In genomic region chrX:137194164-137194563, GRCh38 we compare ENCODE assay signal across 8 cellular contexts.
DNase-seq lines count a peak whose midpoint lies in the region; ATAC-seq, FAIRE-seq and TF ChIP-seq lines count a peak whose summit lies in the region.

No MANE protein-coding gene starts in this region.

- H3K4me3 ChIP-seq in GM12864 (ENCODE audit: low read depth, low read length) = no peak overlapping the region
- no peak overlapping the region for H3K4me3 ChIP-seq in fibroblast of mammary gland (ENCODE audit: control insufficient read depth, low read depth, low read length)

- peak; percentile 34 for DNase-seq in ACHN
- no peak for DNase-seq in GM12864 (ENCODE audit: low read depth)
- peak; percentile 65 for DNase-seq in SK-MEL-5 (ENCODE audit: low read depth, low spot score)
- peak; percentile 18 for DNase-seq in fibroblast of mammary gland (ENCODE audit: low read depth)
- peak; percentile 6 for DNase-seq in stimulated activated CD4-positive, alpha-beta T cell treated with anti-CD3 and anti-CD28 coated beads, Interleukin-1b, Interleukin-23, amount 100 ng/mL, for 48 hours
- no peak for DNase-seq in RCC 7860 (ENCODE audit: low spot score)
- no peak for DNase-seq in NCI-H187 treated with DMSO at 0.1 percent for 48 hours (lab: John Stamatoyannopoulos, UW)

- FAIRE-seq in RCC 7860 (lab: Jason Lieb, UNC) = no peak

- peak; percentile 70 for ATAC-seq in HG03354 (IDR thresholded peaks at IDR 0.05; ENCODE audit: poor library complexity, severe bottlenecking, unreplicated experiment)

- peak; percentile 58 for TF ChIP-seq CTCF in GM12864 (IDR thresholded peaks at IDR 0.05; ENCODE audit: low read depth, low read length, missing control alignments)
- TF ChIP-seq CTCF in fibroblast of mammary gland (conservative IDR thresholded peaks at IDR 0.05; ENCODE audit: control insufficient read depth, insufficient read depth, low read depth, low read length) = peak; percentile 51

- in situ Hi-C loops in ACHN (cut with HindIII; ENCODE audit: low pct_ligation_motif_present, low pct_unique_long_range_greater_than_20kb, low sequenced_read_pairs) = no loop called here
- in situ Hi-C loops in SK-MEL-5 (cut with HindIII; ENCODE audit: low pct_unique_long_range_greater_than_20kb, low sequenced_read_pairs) = no loop called here

Comparison
In these comparisons a context has a peak if more than half of its experiments do, and no peak if none do; other contexts are left out.
1. DNase-seq: peak in ACHN (single experiment), SK-MEL-5 (single experiment), fibroblast of mammary gland (single experiment) and stimulated activated CD4-positive, alpha-beta T cell treated with anti-CD3 and anti-CD28 coated beads, Interleukin-1b, Interleukin-23, amount 100 ng/mL, for 48 hours (single experiment); none in GM12864 (single experiment), RCC 7860 (single experiment) and NCI-H187 treated with DMSO at 0.1 percent for 48 hours (single experiment).